ENCODE assay signal across 15 cellular contexts in the genomic region with DNA sequence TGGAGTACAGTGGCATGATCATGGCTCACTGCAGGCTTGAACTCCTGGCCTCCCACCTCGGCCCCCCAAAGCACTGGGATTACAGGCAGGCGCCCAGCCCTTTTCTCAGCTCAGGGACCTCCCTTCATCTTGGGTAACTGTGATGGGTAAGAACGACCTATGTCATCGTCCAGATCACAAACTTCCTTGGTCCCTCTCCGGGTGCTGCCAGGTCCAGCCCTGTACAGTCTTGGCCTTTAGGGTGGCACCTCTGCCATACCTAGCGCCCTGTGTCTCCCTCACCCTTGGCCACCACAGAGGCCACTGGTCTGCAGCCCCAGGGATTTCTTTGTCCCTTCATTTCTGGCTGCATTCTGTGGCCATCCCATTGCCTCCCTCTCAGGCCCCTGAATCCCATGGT. TPM values are rescaled to one million over a fixed set of nuclear protein-coding genes. Genes with fewer than 3 reads are reported as not detected.
DNase-seq lines count a peak whose midpoint lies in the region; ATAC-seq and TF ChIP-seq lines count a peak whose summit lies in the region.
"Had no signal": no experiment of that assay in that cellular context is flagged by ENCODE, and none has a peak within 500 bp of the region (broad histone marks: within the 10 kb centered on the region; RNA-seq: fewer than 3 reads in every experiment).

No MANE protein-coding gene starts in this region.

- H3K4ac ChIP-seq in IMR-90 (ENCODE audit: low read depth, low read length) (no peak overlapping the region), neuronal stem cell (ENCODE audit: low read length) (no peak overlapping the region)

- H2BK5ac ChIP-seq in IMR-90 (ENCODE audit: low read depth, low read length, poor library complexity, severe bottlenecking): no peak overlapping the region
- peak overlapping the region; percentile 71 for H2BK5ac ChIP-seq in neuronal stem cell (ENCODE audit: low read length)

- H3K4me1 Mint-ChIP-seq in GM23338: no peaks in the 10 kb centered on the region
- peaks cover 35% of the 10 kb centered on the region for H3K4me1 Mint-ChIP-seq in dendritic cell treated with granulocyte-macrophage colony-stimulating factor and Interleukin-4, amounts not matched to agents 40 ng/mL and 50 ng/mL, for 4 days (ENCODE audit: low read depth)

- H3K4me3 Mint-ChIP-seq in GM23338: peak overlapping the region; percentile 54; the same call in 1 of the 3 replicates
- no peak overlapping the region for H3K4me3 Mint-ChIP-seq in dendritic cell treated with granulocyte-macrophage colony-stimulating factor and Interleukin-4, amounts not matched to agents 40 ng/mL and 50 ng/mL, for 4 days
- H3K4me3 Mint-ChIP-seq: B cell; CD8-positive, alpha-beta T cell; HFFc6 had no signal

- H2BK15ac ChIP-seq in IMR-90 (ENCODE audit: low read depth, low read length) (no peak overlapping the region), neuronal stem cell (ENCODE audit: low read length) (peak overlapping the region; percentile 71)

- H3K9me3 Mint-ChIP-seq in GM23338: no peaks in the 10 kb centered on the region
- no peaks in the 10 kb centered on the region for H3K9me3 Mint-ChIP-seq in dendritic cell treated with granulocyte-macrophage colony-stimulating factor and Interleukin-4, amounts not matched to agents 40 ng/mL and 50 ng/mL, for 4 days
- H3K9me3 Mint-ChIP-seq: CD8-positive, alpha-beta T cell; HFFc6 had no signal

- H4K20me1 ChIP-seq in GM23338 (replicated peaks; ENCODE audit: insufficient read depth) (no peaks in the 10 kb centered on the region), IMR-90 (ENCODE audit: insufficient read depth, low read length) (no peaks in the 10 kb centered on the region; the same call in 1 of the 2 replicates)
- H4K20me1 ChIP-seq: BLaER1 treated with 17β-estradiol and CSF1 and Interleukin-3, amounts not matched to agents 10 nM and 100 nM had no signal

- H2AFZ ChIP-seq in GM23338 (no peak overlapping the region), IMR-90 (replicated peaks; ENCODE audit: low read length, poor library complexity) (peak overlapping the region; percentile 21), neuronal stem cell (ENCODE audit: low read length) (no peak overlapping the region)

- H3K4me2 ChIP-seq in GM23338 (peak overlapping the region; percentile 84; the same call in 1 of the 2 replicates), IMR-90 (ENCODE audit: low read depth, low read length) (no peak overlapping the region), neuronal stem cell (ENCODE audit: insufficient read depth, low read length, poor library complexity, severe bottlenecking) (peak overlapping the region; percentile 65)
- H3K4me2 ChIP-seq: BLaER1 treated with 17β-estradiol and CSF1 and Interleukin-3, amounts not matched to agents 10 nM and 100 nM had no signal

- no peak for TF ChIP-seq RAD21 in IMR-90 (IDR thresholded peaks at IDR 0.05; ENCODE audit: low read length)

- H3K14ac ChIP-seq in IMR-90 (replicated peaks; ENCODE audit: low read depth, low read length): no peak overlapping the region
- peak overlapping the region; percentile 65 for H3K14ac ChIP-seq in neuronal stem cell (ENCODE audit: low read length)

- H2AK9ac ChIP-seq in IMR-90 (replicated peaks; ENCODE audit: low read depth, low read length, poor library complexity): peak overlapping the region; percentile 28

- no peaks in the 10 kb centered on the region for H3K9me2 ChIP-seq in GM23338 (ENCODE audit: insufficient read depth)

- no peaks in the 10 kb centered on the region for H3K9me3 ChIP-seq in IMR-90 (ENCODE audit: control insufficient read depth, insufficient read depth, low read length)
- H3K9me3 ChIP-seq in neuronal stem cell (replicated peaks in 1 of 2; ENCODE audit: control insufficient read depth in 2 of 2, insufficient read depth in 1 of 2, low read depth in 1 of 2, low read length in 2 of 2): no peaks in the 10 kb centered on the region
- H3K9me3 ChIP-seq in psoas muscle: no peaks in the 10 kb centered on the region

- H2BK12ac ChIP-seq in neuronal stem cell (ENCODE audit: low read length): no peak overlapping the region

- H3K4me1 ChIP-seq in GM23338 (ENCODE audit: insufficient read depth) (no peaks in the 10 kb centered on the region), IMR-90 (ENCODE audit: control insufficient read depth, insufficient read depth, low read length) (no peaks in the 10 kb centered on the region), neuronal stem cell (ENCODE audit: control insufficient read depth in 2 of 2, insufficient read depth in 1 of 2, low read depth in 1 of 2, low read length in 2 of 2) (peaks cover 0 to 3% of the 10 kb centered on the region in 2 donors), psoas muscle (no peaks in the 10 kb centered on the region)

- CTCF ChIA-PET in IMR-90 (lab: Yijun Ruan, JAX): interaction anchor here (0.9 to 1.3 kb wide), 6 partner anchors 11 to 119 kb away, joined by 3 to 5 read pairs (median 3); no protein-coding TSS in a partner anchor

- no peak overlapping the region for H4K91ac ChIP-seq in IMR-90 (ENCODE audit: insufficient read depth, low read depth, low read length)
- H4K91ac ChIP-seq in neuronal stem cell (ENCODE audit: low read depth, low read length, poor library complexity): no peak overlapping the region

- no peaks in the 10 kb centered on the region for H3K9me1 ChIP-seq in IMR-90 (ENCODE audit: insufficient read depth, low read length)

- dilution Hi-C loops in IMR-90 (cut with HindIII; ENCODE audit: low sequenced_read_pairs, unreplicated experiment): no loop called here

- no peak overlapping the region for H3K18ac ChIP-seq in IMR-90 (ENCODE audit: low read depth, low read length)
- H3K18ac ChIP-seq in neuronal stem cell (ENCODE audit: low read length): peak overlapping the region; percentile 84

- no peaks in the 10 kb centered on the region for H3K79me1 ChIP-seq in IMR-90 (ENCODE audit: low read depth in 1 of 2, low read length in 2 of 2)
- peaks cover 2% of the 10 kb centered on the region for H3K79me1 ChIP-seq in neuronal stem cell (ENCODE audit: low read depth, low read length)

- no peak overlapping the region for H4K5ac ChIP-seq in IMR-90 (ENCODE audit: low read depth, low read length)

- H3K36me3 Mint-ChIP-seq in GM23338 (ENCODE audit: low read depth): no peaks in the 10 kb centered on the region
- H3K36me3 Mint-ChIP-seq in dendritic cell treated with granulocyte-macrophage colony-stimulating factor and Interleukin-4, amounts not matched to agents 40 ng/mL and 50 ng/mL, for 4 days (ENCODE audit: low read depth): no peaks in the 10 kb centered on the region
- H3K36me3 Mint-ChIP-seq: CD8-positive, alpha-beta T cell had no signal

- in situ Hi-C loops in IMR-90 (cut with MboI; ENCODE audit: low sequenced_read_pairs): no loop called here

- no peak overlapping the region for H3K56ac ChIP-seq in IMR-90 (ENCODE audit: extremely low read depth, insufficient read depth, low read length)

- no peaks in the 10 kb centered on the region for H3K36me3 ChIP-seq in GM23338 (ENCODE audit: insufficient read depth)
- H3K36me3 ChIP-seq in IMR-90 (ENCODE audit: control insufficient read depth, insufficient read depth, low read length): no peaks in the 10 kb centered on the region
- no peaks in the 10 kb centered on the region for H3K36me3 ChIP-seq in neuronal stem cell (replicated peaks in 1 of 2; ENCODE audit: control insufficient read depth in 2 of 2, insufficient read depth in 2 of 2, low read length in 2 of 2)
- no peaks in the 10 kb centered on the region for H3K36me3 ChIP-seq in psoas muscle (ENCODE audit: insufficient read depth in 1 of 2, low read depth in 1 of 2)
- H3K36me3 ChIP-seq: BLaER1 treated with 17β-estradiol and CSF1 and Interleukin-3, amounts not matched to agents 10 nM and 100 nM had no signal

- no peak overlapping the region for H4K8ac ChIP-seq in IMR-90 (ENCODE audit: low read depth in 2 of 2, low read length in 2 of 2)
- peak overlapping the region; percentile 77 for H4K8ac ChIP-seq in neuronal stem cell (ENCODE audit: low read depth, low read length)

- no peak overlapping the region for H2BK20ac ChIP-seq in IMR-90 (ENCODE audit: low read depth, low read length)

- H3K9ac ChIP-seq in IMR-90 (ENCODE audit: low read depth, low read length): no peak overlapping the region
- H3K9ac ChIP-seq in neuronal stem cell (ENCODE audit: low read depth, low read length, poor library complexity): no peak overlapping the region
- H3K9ac ChIP-seq: BLaER1 treated with 17β-estradiol and CSF1 and Interleukin-3, amounts not matched to agents 10 nM and 100 nM had no signal

- H2BK120ac ChIP-seq in IMR-90 (ENCODE audit: low read depth, low read length) (no peak overlapping the region), neuronal stem cell (ENCODE audit: low read depth, low read length) (peak overlapping the region; percentile 16)

- no peak overlapping the region for H3K27ac Mint-ChIP-seq in GM23338
- H3K27ac Mint-ChIP-seq in dendritic cell treated with granulocyte-macrophage colony-stimulating factor and Interleukin-4, amounts not matched to agents 40 ng/mL and 50 ng/mL, for 4 days: peak overlapping the region; percentile 33
- H3K27ac Mint-ChIP-seq: B cell; CD8-positive, alpha-beta T cell; HFFc6 had no signal

- H3K27ac ChIP-seq in GM23338 (ENCODE audit: low read depth): no peak overlapping the region
- no peak overlapping the region for H3K27ac ChIP-seq in IMR-90 (ENCODE audit: insufficient read depth, low read length)
- H3K27ac ChIP-seq in neuronal stem cell (replicated peaks; ENCODE audit: low read length): no peak overlapping the region
- no peak overlapping the region for H3K27ac ChIP-seq in psoas muscle
- H3K27ac ChIP-seq: BLaER1 treated with 17β-estradiol and CSF1 and Interleukin-3, amounts not matched to agents 10 nM and 100 nM; HL-60 had no signal

- H3K27me3 ChIP-seq in GM23338 (ENCODE audit: insufficient read depth): peaks cover 4% of the 10 kb centered on the region
- H3K27me3 ChIP-seq in IMR-90 (ENCODE audit: control insufficient read depth, insufficient read depth, low read length): peaks cover 17% of the 10 kb centered on the region
- peaks cover 0 to 27% (median 0%) of the 10 kb centered on the region in 3 experiments for H3K27me3 ChIP-seq in neuronal stem cell (ENCODE audit: control insufficient read depth in 3 of 3, insufficient read depth in 3 of 3, low read depth in 1 of 3, low read length in 3 of 3)
- H3K27me3 ChIP-seq in psoas muscle (ENCODE audit: insufficient read depth in 3 of 3, low read length in 2 of 3): peaks cover 0 to 33% (median 2%) of the 10 kb centered on the region in 3 donors
- H3K27me3 ChIP-seq: BLaER1 treated with 17β-estradiol and CSF1 and Interleukin-3, amounts not matched to agents 10 nM and 100 nM had no signal

- intact Hi-C loops in IMR-90 (cut with micrococcal nuclease): no loop called here
- intact Hi-C loops in dendritic cell treated with granulocyte-macrophage colony-stimulating factor and Interleukin-4, amounts not matched to agents 40 ng/mL and 50 ng/mL, for 4 days (cut with micrococcal nuclease): no loop called here
- intact Hi-C loops in psoas muscle (cut with DNase I): no loop called here

- BruUV-seq in IMR-90 (replicated peaks; lab: Mats Ljungman, UMichigan): no TSS peak

- TF ChIP-seq CTCF in GM23338 (conservative IDR thresholded peaks at IDR 0.05; ENCODE audit: low read depth in 2 of 2): no peak
- TF ChIP-seq CTCF in IMR-90 (conservative IDR thresholded peaks at IDR 0.05; ENCODE audit: low read depth, low read length): no peak
- no peak for TF ChIP-seq CTCF in psoas muscle (IDR thresholded peaks at IDR 0.05)

- no peak for DNase-seq in GM23338 (ENCODE audit: low spot score)
- no peak for DNase-seq in IMR-90
- DNase-seq in neuronal stem cell (ENCODE audit: low spot score): no peak
- DNase-seq in stimulated activated CD4-positive, alpha-beta T cell treated with anti-CD3 and anti-CD28 coated beads, Interleukin-1b, Interleukin-23, amount 100 ng/mL, for 48 hours: no peak
- no peak for DNase-seq in psoas muscle
- DNase-seq: Calu3, DMS79 treated with DMSO at 0.1 percent for 48 hours had no signal

- 0 out of 2 replicates have a peak, but pooled peaks cover 4% of the 10 kb centered on the region for H3F3A ChIP-seq in GM23338 (replicated peaks; ENCODE audit: low read depth)

- TF ChIP-seq POLR2A in IMR-90 (IDR thresholded peaks at IDR 0.05; ENCODE audit: low read depth, low read length): no peak

- no peak overlapping the region for H3K4me3 ChIP-seq in GM23338
- H3K4me3 ChIP-seq in IMR-90 (ENCODE audit: insufficient read depth, low read depth, low read length): no peak overlapping the region
- no peak overlapping the region for H3K4me3 ChIP-seq in neuronal stem cell (ENCODE audit: low read length in 2 of 2)
- H3K4me3 ChIP-seq in psoas muscle: no peak overlapping the region
- H3K4me3 ChIP-seq: BLaER1 treated with 17β-estradiol and CSF1 and Interleukin-3, amounts not matched to agents 10 nM and 100 nM; GM12878 had no signal

- WGBS in IMR-90 (ENCODE audit: extremely low coverage in 2 of 2, insufficient read length in 1 of 2), 2 experiments: 40% methylated on average over 1 of the region's 6 CpGs; no CpG with 5 or more reads in 1 of the 2 experiments
- no CpG with 5 or more reads among the region's 6 CpGs for WGBS in neuronal stem cell (ENCODE audit: extremely low coverage in 2 of 2, insufficient read length in 2 of 2, insufficient replicate concordance in 1 of 2), 2 donors
- 83 to 87% (median 85%) methylated on average over 6 of the region's 6 CpGs for WGBS in psoas muscle, 3 donors

- H3K79me2 ChIP-seq in GM23338 (replicated peaks; ENCODE audit: insufficient read depth): no peaks in the 10 kb centered on the region

- POLR2A ChIA-PET in IMR-90 (lab: Charles Lee; ENCODE audit: unreplicated experiment): no interaction called here

- H3K27me3 Mint-ChIP-seq in GM23338 (ENCODE audit: insufficient read depth, low read depth, poor library complexity): peaks cover 16% of the 10 kb centered on the region
- peaks cover 34% of the 10 kb centered on the region for H3K27me3 Mint-ChIP-seq in dendritic cell treated with granulocyte-macrophage colony-stimulating factor and Interleukin-4, amounts not matched to agents 40 ng/mL and 50 ng/mL, for 4 days
- H3K27me3 Mint-ChIP-seq: B cell had no signal

- no peak for ATAC-seq in GM23338
- no peak for ATAC-seq in IMR-90 (ENCODE audit: low read depth)
- no peak for ATAC-seq in GM21526 (IDR thresholded peaks at IDR 0.05; ENCODE audit: low FRiP score, unreplicated experiment)
- no peak for ATAC-seq in psoas muscle

- H2AK5ac ChIP-seq in IMR-90 (ENCODE audit: low read depth, low read length) (no peak overlapping the region), neuronal stem cell (ENCODE audit: low read depth, low read length) (peak overlapping the region; percentile 71)

- H3K23ac ChIP-seq in IMR-90 (ENCODE audit: low read depth, low read length) (no peak overlapping the region), neuronal stem cell (ENCODE audit: low read depth, low read length, poor library complexity) (no peak overlapping the region)

RNA-seq across cellular contexts. Expression of a gene that starts 29.7 kb away (rescaled TPM):
- total RNA-seq in GM23338 (2014; rRNA removed; shearing (Covaris generic)): 14.6 and 20.5 TPM in 2 replicates
- polyA plus RNA-seq in GM23338 (2016; fragmentation: Nextera tagmentation; extraction: Ambion mirVana) (10.0 and 12.8 TPM in 2 replicates), IMR-90 (2012; rRNA removed) (7.3 and 7.6 TPM in 2 replicates), psoas muscle (10 to 100 TPM in 2 of 3 donors, 1 to 10 TPM in 1; 7.2 to 14.0 (median 10.8) TPM)
- total RNA-seq in IMR-90 (2012; rRNA removed) (17.2 and 22.6 TPM in 2 replicates), psoas muscle (10 to 100 TPM in 2 of 4 donors, 1 to 10 TPM in 2; 6.9 to 11.8 (median 10.1) TPM)
- 4.1 and 5.4 TPM in 2 replicates for polyA plus RNA-seq in IMR-90 (2012; cell fraction: cytosol; rRNA removed)
- polyA plus RNA-seq in IMR-90 (2012; cell fraction: nucleus; rRNA removed; ENCODE audit: low replicate concordance): 7.8 and 22.5 TPM in 2 replicates
- polyA plus RNA-seq in neuronal stem cell (2013, experiment 1 of 2): 58.9 TPM
- polyA plus RNA-seq in neuronal stem cell (2013, experiment 2 of 2): 65.3 TPM
